Comparison of ENCODE assay signal across 8 cellular contexts in the genomic region with DNA sequence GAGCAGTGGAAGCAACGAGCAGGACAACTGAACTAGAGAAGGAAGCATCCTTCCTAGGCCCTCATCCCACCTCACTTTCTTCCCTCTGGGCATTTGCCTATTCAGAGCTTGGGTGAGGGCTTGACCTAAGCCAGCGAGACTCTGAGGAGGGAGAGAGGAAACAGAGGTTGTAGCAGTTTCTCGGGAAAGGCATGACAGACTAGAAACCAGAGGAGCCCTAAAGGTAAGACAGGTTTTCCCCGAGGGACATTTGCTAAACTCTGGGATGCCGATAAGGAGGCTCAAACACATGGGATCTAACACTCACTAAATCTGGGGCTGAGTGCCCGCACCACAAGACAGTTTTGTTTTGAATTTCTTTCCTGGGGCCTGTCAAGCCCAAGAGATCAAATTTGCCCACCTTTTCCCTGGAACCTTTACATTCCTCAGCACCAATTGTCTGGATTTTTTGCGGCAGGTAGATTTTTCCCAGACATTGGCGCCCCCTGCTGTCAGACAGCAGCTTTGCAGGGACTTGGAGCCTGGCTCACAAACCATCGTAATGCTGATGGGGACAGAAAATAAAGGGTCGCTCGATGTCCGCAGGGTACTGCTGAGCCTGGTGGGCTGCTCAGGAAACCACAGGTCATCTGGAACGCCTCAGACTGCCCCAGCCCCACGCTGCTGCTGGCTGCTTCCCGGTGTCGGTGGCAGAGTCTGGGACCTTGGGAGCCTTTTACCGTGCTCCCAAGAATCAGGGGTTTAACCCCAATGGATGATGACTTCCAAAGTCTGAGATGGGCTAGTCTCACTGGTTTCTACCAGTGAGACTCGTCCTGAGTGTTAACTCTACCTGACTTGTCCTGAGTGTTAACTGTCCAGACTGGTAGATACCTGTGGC. TPM values are rescaled to one million over a fixed set of nuclear protein-coding genes. Genes with fewer than 3 reads are reported as not detected.
DNase-seq lines count a peak whose midpoint lies in the region; ATAC-seq and TF ChIP-seq lines count a peak whose summit lies in the region.

No MANE protein-coding gene starts in this region.

- in situ Hi-C loops in G401 (cut with HindIII; ENCODE audit: low sequenced_read_pairs) = no loop called here

- no peak overlapping the region for H3K4me3 ChIP-seq in NB4 (ENCODE audit: low read depth, low read length)
- no peak overlapping the region for H3K4me3 ChIP-seq in fibroblast of villous mesenchyme (ENCODE audit: low read depth, low read length)

- DNase-seq in G401 (ENCODE audit: low spot score) = peak; percentile 33
- DNase-seq in NB4 (ENCODE audit: low read depth) = peak; percentile 47
- DNase-seq in activated CD8-positive, alpha-beta memory T cell treated with anti-CD3 and anti-CD28 coated beads, Interleukin-2, amount 50 U/mL, for 48 hours = peak; percentile 82
- no peak for DNase-seq in fibroblast of villous mesenchyme (ENCODE audit: low read depth)
- DNase-seq in progenitor cell of endocrine pancreas (ENCODE audit: low spot score, unreplicated experiment) = peak; percentile 58
- DNase-seq in foreskin melanocyte = no peak

- H3K27me3 Mint-ChIP-seq in progenitor cell of endocrine pancreas = no peaks in the 10 kb centered on the region

- no peak overlapping the region for H3K27ac Mint-ChIP-seq in progenitor cell of endocrine pancreas

- H3K4me1 Mint-ChIP-seq in progenitor cell of endocrine pancreas (ENCODE audit: low read depth) = peaks cover 3% of the 10 kb centered on the region

- no peak for ATAC-seq in HG03442 (IDR thresholded peaks at IDR 0.05; ENCODE audit: unreplicated experiment)
- ATAC-seq in GM18858 (IDR thresholded peaks at IDR 0.05; ENCODE audit: unreplicated experiment) = no peak

- H3K9me3 Mint-ChIP-seq in progenitor cell of endocrine pancreas (ENCODE audit: low read depth) = no peaks in the 10 kb centered on the region

- H3K36me3 Mint-ChIP-seq in progenitor cell of endocrine pancreas (ENCODE audit: insufficient read depth) = no peaks in the 10 kb centered on the region

- no peak overlapping the region for H3K4me3 Mint-ChIP-seq in progenitor cell of endocrine pancreas (ENCODE audit: low read depth)

- no peak for TF ChIP-seq POLR2A in NB4 (IDR thresholded peaks at IDR 0.05; ENCODE audit: extremely low read depth, insufficient read length)

- TF ChIP-seq CTCF in NB4 (IDR thresholded peaks at IDR 0.05; ENCODE audit: low read depth, low read length) (peak; percentile 87), fibroblast of villous mesenchyme (IDR thresholded peaks at IDR 0.05; ENCODE audit: insufficient read depth, low read depth, low read length) (peak; percentile 94), progenitor cell of endocrine pancreas (IDR thresholded peaks at IDR 0.05; ENCODE audit: unreplicated experiment) (peak; percentile 96)

RNA-seq across cellular contexts. Expression of gene TSPAN2, which starts 23.4 kb away (rescaled TPM):
- total RNA-seq in G401 (2014; rRNA removed; shearing (Covaris generic)) = not detected in 2 replicates
- total RNA-seq in fibroblast of villous mesenchyme (under 0.01 and 0.97 TPM in 2 replicates), progenitor cell of endocrine pancreas (22.5 and 27.2 TPM in 2 replicates)

Comparison
In these comparisons a context has a peak if more than half of its experiments do, and no peak if none do; other contexts are left out.
1. DNase-seq: peak in G401 (single experiment), NB4 (single experiment), activated CD8-positive, alpha-beta memory T cell treated with anti-CD3 and anti-CD28 coated beads, Interleukin-2, amount 50 U/mL, for 48 hours (single experiment) and progenitor cell of endocrine pancreas (single experiment); none in fibroblast of villous mesenchyme (single experiment) and foreskin melanocyte (single experiment).
2. RNA of gene TSPAN2, which starts 23.4 kb away (total RNA-seq): 22.5 to 27.2 TPM in progenitor cell of endocrine pancreas; not detected in G401 and under 0.01 to 0.97 TPM in fibroblast of villous mesenchyme; every median in the first group is over 10 times any median in the second.
3. Peak in every context shown above with its lines, with median percentiles within 50 percentile points of each other: CTCF ChIP-seq.